ENCODE assay signal across 20 cellular contexts in the genomic region with DNA sequence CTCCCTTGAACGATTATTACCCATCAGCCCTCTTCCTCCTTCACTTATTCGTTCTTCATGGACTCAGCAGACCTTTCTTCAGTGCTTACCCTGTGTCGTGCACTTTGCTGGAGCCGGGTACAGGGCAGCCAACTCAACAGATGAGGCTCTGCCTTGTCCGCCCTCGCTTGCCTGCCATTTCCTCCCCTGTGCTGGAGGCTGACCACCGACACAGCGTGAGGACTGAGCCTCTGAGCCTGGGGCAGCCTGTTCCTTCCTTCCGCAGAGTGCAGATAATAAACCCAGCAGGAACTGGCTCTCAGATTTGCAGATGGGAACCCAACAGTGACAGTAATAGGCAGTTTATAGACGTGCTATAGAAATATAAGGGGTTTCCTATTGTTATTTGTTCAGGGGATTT. TPM values are rescaled to one million over a fixed set of nuclear protein-coding genes. Genes with fewer than 3 reads are reported as not detected.
DNase-seq lines count a peak whose midpoint lies in the region; ATAC-seq and TF ChIP-seq lines count a peak whose summit lies in the region.
"Had no signal": no experiment of that assay in that cellular context is flagged by ENCODE, and none has a peak within 500 bp of the region (broad histone marks: within the 10 kb centered on the region; RNA-seq: fewer than 3 reads in every experiment).

No MANE protein-coding gene starts in this region.

- H3K27me3 ChIP-seq in upper lobe of left lung, result no peaks in the 10 kb centered on the region
- H3K27me3 ChIP-seq in gastrocnemius medialis, result no peaks in the 10 kb centered on the region
- H3K27me3 ChIP-seq: BLaER1 treated with 17β-estradiol and CSF1 and Interleukin-3, amounts not matched to agents 10 nM and 100 nM; thyroid gland had no signal

- intact Hi-C loops in gastrocnemius medialis (cut with DNase I; ENCODE audit: low total_unique reads), result no loop called here

- H3K27ac ChIP-seq in upper lobe of left lung (no peak overlapping the region), gastrocnemius medialis (no peak overlapping the region)
- H3K27ac ChIP-seq: BLaER1 treated with 17β-estradiol and CSF1 and Interleukin-3, amounts not matched to agents 10 nM and 100 nM; thyroid gland; VCaP had no signal

- TF ChIP-seq CTCF in upper lobe of left lung (IDR thresholded peaks at IDR 0.05), result no peak
- TF ChIP-seq CTCF in gastrocnemius medialis (IDR thresholded peaks at IDR 0.05 in 4 of 5, conservative IDR thresholded peaks at IDR 0.05 in 1 of 5), result no peak

- 45 to 61% methylated on average over 10 of the region's 10 CpGs for WGBS in upper lobe of left lung, 2 donors

- no peaks in the 10 kb centered on the region for H3K9me3 ChIP-seq in upper lobe of left lung
- no peaks in the 10 kb centered on the region for H3K9me3 ChIP-seq in gastrocnemius medialis
- H3K9me3 ChIP-seq: thyroid gland had no signal

- no peak for TF ChIP-seq EP300 in upper lobe of left lung (IDR thresholded peaks at IDR 0.05)

- H3K36me3 ChIP-seq in upper lobe of left lung (no peaks in the 10 kb centered on the region), gastrocnemius medialis (no peaks in the 10 kb centered on the region)
- H3K36me3 ChIP-seq: BLaER1 treated with 17β-estradiol and CSF1 and Interleukin-3, amounts not matched to agents 10 nM and 100 nM; thyroid gland had no signal

- peak; percentile 22 for DNase-seq in NCI-H748 (lab: John Stamatoyannopoulos, UW; ENCODE audit: unreplicated experiment)
- no peak for DNase-seq in NCI-H748 treated with DMSO at 0.1 percent for 48 hours (lab: John Stamatoyannopoulos, UW)
- DNase-seq in NCI-H2227 treated with DMSO at 0.1 percent for 48 hours (lab: John Stamatoyannopoulos, UW), result peak; percentile 76
- peak; percentile 93 for DNase-seq in cerebellar cortex (ENCODE audit: low spot score)
- DNase-seq in upper lobe of left lung, result no peak
- no peak for DNase-seq in gastrocnemius medialis
- no peak for DNase-seq in D341Med (ENCODE audit: low spot score)
- no peak for DNase-seq in T-helper 2 cell
- DNase-seq: 8988T; activated effector memory CD4-positive, alpha-beta T cell treated with Interleukin-2 at 50 U/mL for 16 hours; amniotic stem cell; DMS53; left ventricle myocardium superior; NCI-H1436 treated with DMSO at 0.1 percent for 48 hours; NCI-H526 treated with DMSO at 0.1 percent for 48 hours; small intestine; thyroid gland had no signal

- in situ Hi-C loops in gastrocnemius medialis (cut with MboI; ENCODE audit: low sequenced_read_pairs in 4 of 4), result no loop called here

- peaks cover 0 to 5% (median 2%) of the 10 kb centered on the region in 4 donors for H3K4me1 ChIP-seq in upper lobe of left lung
- no peaks in the 10 kb centered on the region for H3K4me1 ChIP-seq in gastrocnemius medialis

- TF ChIP-seq POLR2A in upper lobe of left lung (IDR thresholded peaks at IDR 0.05) (no peak), gastrocnemius medialis (IDR thresholded peaks at IDR 0.05) (no peak)

- no peak overlapping the region for H3K4me3 ChIP-seq in upper lobe of left lung
- no peak overlapping the region for H3K4me3 ChIP-seq in gastrocnemius medialis
- H3K4me3 ChIP-seq: BLaER1 treated with 17β-estradiol and CSF1 and Interleukin-3, amounts not matched to agents 10 nM and 100 nM; thyroid gland had no signal

- peak; percentile 17 to 53 for ATAC-seq in upper lobe of left lung (ENCODE audit: low FRiP score in 2 of 2)
- ATAC-seq in gastrocnemius medialis, result no peak
- ATAC-seq: left ventricle myocardium superior, SK-N-SH treated with all-trans-retinoic acid at 6 μM for 48 hours had no signal

RNA-seq across cellular contexts. Expression of a gene that starts 7.0 kb away (rescaled TPM):
- total RNA-seq in upper lobe of left lung, result 10 to 100 TPM; 16.3 to 57.6 (median 29.5) TPM
- 10 to 100 TPM in 2 of 4 donors, 1 to 10 TPM in 2; 7.6 to 28.4 (median 10.7) TPM for total RNA-seq in gastrocnemius medialis

Comparison
In these comparisons a context has a peak if more than half of its experiments do, and no peak if none do; other contexts are left out.
1. DNase-seq: peak in NCI-H748 (single experiment), NCI-H2227 treated with DMSO at 0.1 percent for 48 hours (single experiment) and cerebellar cortex (single experiment); none in NCI-H748 treated with DMSO at 0.1 percent for 48 hours (single experiment), upper lobe of left lung (0 of 2), gastrocnemius medialis (0 of 2), D341Med (single experiment) and T-helper 2 cell (0 of 5).
2. ATAC-seq: peak in upper lobe of left lung (2 of 2); none in gastrocnemius medialis (0 of 2).